8 cellular contexts compared by ENCODE assay signal in the genomic region with DNA sequence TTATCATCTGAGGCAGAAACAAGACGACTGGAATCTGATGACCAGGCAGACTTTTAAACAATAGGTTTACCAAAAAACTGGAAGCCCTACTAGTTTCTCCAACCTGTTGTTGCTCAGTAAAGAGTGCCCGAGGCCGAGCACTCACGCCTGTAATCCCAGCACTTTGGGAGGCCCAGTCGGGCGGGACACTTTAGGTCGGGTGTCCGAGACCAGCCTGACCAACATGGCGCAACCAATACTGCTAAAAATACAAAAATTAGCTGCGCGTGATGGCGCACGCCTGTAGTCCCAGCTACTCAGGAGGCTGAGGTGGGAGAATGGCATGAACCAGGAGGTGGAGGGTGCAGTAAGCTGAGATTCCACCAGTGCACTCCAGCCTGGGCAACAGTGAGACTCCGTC. TPM values are rescaled to one million over a fixed set of nuclear protein-coding genes. Genes with fewer than 3 reads are reported as not detected.
DNase-seq lines count a peak whose midpoint lies in the region; ATAC-seq, FAIRE-seq and TF ChIP-seq lines count a peak whose summit lies in the region.

No MANE protein-coding gene starts in this region.

- H3K9ac ChIP-seq in astrocyte (ENCODE audit: low read length) = peak overlapping the region; percentile 92
- peak overlapping the region; percentile 95 for H3K9ac ChIP-seq in HepG2 (ENCODE audit: insufficient read depth, low read depth, low read length)

- no peak for TF ChIP-seq POLR2A in HepG2 (IDR thresholded peaks at IDR 0.05; ENCODE audit: insufficient read depth in 1 of 2, low read depth in 2 of 2, low read length in 2 of 2)

- CTCF ChIA-PET in activated naive CD4-positive, alpha-beta T cell treated with anti-CD3 and anti-CD28 coated beads for 36 hours (lab: Charles Lee) = interaction anchor here (1.1 kb wide), 1 partner anchor 263 kb away, joined by 6 read pairs; a partner anchor contains a TSS
- CTCF ChIA-PET in HepG2 (lab: Yijun Ruan, JAX; ENCODE audit: low intra/inter-chr PET ratio, low total read pairs) = no interaction called here

- H2AFZ ChIP-seq in astrocyte (ENCODE audit: low read depth, low read length) (no peak overlapping the region), HepG2 (ENCODE audit: low read length) (no peak overlapping the region)

- H3K27me3 Mint-ChIP-seq in activated naive CD4-positive, alpha-beta T cell treated with anti-CD3 and anti-CD28 coated beads for 36 hours (ENCODE audit: low read depth) = no peaks in the 10 kb centered on the region
- H3K27me3 Mint-ChIP-seq in astrocyte (ENCODE audit: low read depth, unreplicated experiment) = no peaks in the 10 kb centered on the region
- peaks cover 3% of the 10 kb centered on the region for H3K27me3 Mint-ChIP-seq in type B pancreatic cell

- no peak for TF ChIP-seq RAD21 in HepG2 (CRISPR knock-in tag; IDR thresholded peaks at IDR 0.05)

- 0 out of 3 replicates have a peak, but pooled peaks have one; percentile 4 for ATAC-seq in HepG2
- no peak for ATAC-seq in HG02938 (IDR thresholded peaks at IDR 0.05; ENCODE audit: unreplicated experiment)
- ATAC-seq in HG03378 (IDR thresholded peaks at IDR 0.05; ENCODE audit: unreplicated experiment) = no peak

- DNase-seq in activated naive CD4-positive, alpha-beta T cell treated with anti-CD3 and anti-CD28 coated beads for 36 hours = no peak
- no peak for DNase-seq in activated naive CD4-positive, alpha-beta T cell treated with Interleukin-2 at 50 U/mL for 16 hours
- DNase-seq in astrocyte (ENCODE audit: low read depth) (no peak), HepG2 (ENCODE audit: low spot score) (no peak), type B pancreatic cell (ENCODE audit: extremely low spot score, unreplicated experiment) (no peak), DMS114 treated with DMSO at 0.1 percent for 48 hours (lab: John Stamatoyannopoulos, UW; ENCODE audit: unreplicated experiment) (no peak)

- H3K27ac Mint-ChIP-seq in activated naive CD4-positive, alpha-beta T cell treated with anti-CD3 and anti-CD28 coated beads for 36 hours = peak overlapping the region; percentile 98
- peak overlapping the region; percentile 98 for H3K27ac Mint-ChIP-seq in astrocyte (ENCODE audit: unreplicated experiment)
- peak overlapping the region; percentile 99 for H3K27ac Mint-ChIP-seq in type B pancreatic cell

- no peaks in the 10 kb centered on the region for H3K9me3 ChIP-seq in astrocyte (ENCODE audit: insufficient read depth, low read depth, low read length)
- no peaks in the 10 kb centered on the region for H3K9me3 ChIP-seq in HepG2 (ENCODE audit: low read length)

- peak overlapping the region; percentile 95 for H3K4me2 ChIP-seq in astrocyte (ENCODE audit: low read length)
- peak overlapping the region; percentile 99 for H3K4me2 ChIP-seq in HepG2 (ENCODE audit: low read depth, low read length)

- H3K4me1 ChIP-seq in astrocyte (ENCODE audit: insufficient read depth, low read length) = peaks cover 11% of the 10 kb centered on the region
- H3K4me1 ChIP-seq in HepG2 (ENCODE audit: insufficient read depth, low read length) = peaks cover 33% of the 10 kb centered on the region

- no TSS peak for BruUV-seq in HepG2 (replicated peaks; lab: Mats Ljungman, UMichigan)

- FAIRE-seq in astrocyte (lab: Jason Lieb, UNC) = no peak
- FAIRE-seq in HepG2 (lab: Jason Lieb, UNC) = no peak

- WGBS in HepG2 (ENCODE audit: low lambda C conversion rate) = 59% methylated on average over 12 of the region's 14 CpGs

- H3K36me3 ChIP-seq in astrocyte (ENCODE audit: insufficient read depth, low read length) (no peaks in the 10 kb centered on the region), HepG2 (replicated peaks in 1 of 2; ENCODE audit: control insufficient read depth in 1 of 2, insufficient read depth in 2 of 2, low read length in 2 of 2) (peaks cover 1 to 2% of the 10 kb centered on the region in 2 experiments; a peak in 2 of 5 replicates)

- POLR2A ChIA-PET in HepG2 (lab: Yijun Ruan, JAX) = interaction anchor here (0.6 to 2.7 kb wide), 11 partner anchors 23 to 262 kb away, joined by 3 to 48 read pairs (median 5); a partner anchor contains a TSS

- peak overlapping the region; percentile 85 for H3K4me3 ChIP-seq in astrocyte (ENCODE audit: insufficient read depth, low read depth, low read length)
- H3K4me3 ChIP-seq in HepG2 (replicated peaks in 1 of 3; ENCODE audit: insufficient read depth in 1 of 3, low read depth in 2 of 3, low read length in 3 of 3) = peak overlapping the region; percentile 61 to 81 (median 81)

- H4K20me1 ChIP-seq in astrocyte (ENCODE audit: insufficient read depth, low read length) (no peaks in the 10 kb centered on the region), HepG2 (ENCODE audit: insufficient read depth, low read length) (no peaks in the 10 kb centered on the region)

- intact Hi-C loops in activated naive CD4-positive, alpha-beta T cell treated with anti-CD3 and anti-CD28 coated beads for 36 hours (cut with micrococcal nuclease) = loop anchor here (1.0 to 5.0 kb wide), 14 partner anchors 11 to 1168 kb away; a partner anchor contains a TSS
- intact Hi-C loops in HepG2 (cut with micrococcal nuclease; ENCODE audit: unreplicated experiment) = loop anchor here (2.0 kb wide), 1 partner anchor 94 kb away; no protein-coding TSS in a partner anchor

- peaks cover 23% of the 10 kb centered on the region for H3K36me3 Mint-ChIP-seq in activated naive CD4-positive, alpha-beta T cell treated with anti-CD3 and anti-CD28 coated beads for 36 hours (ENCODE audit: low read depth)
- no peaks in the 10 kb centered on the region for H3K36me3 Mint-ChIP-seq in astrocyte (ENCODE audit: low read depth, unreplicated experiment)
- peaks cover 14% of the 10 kb centered on the region for H3K36me3 Mint-ChIP-seq in type B pancreatic cell

- no peak for TF ChIP-seq CTCF in astrocyte (IDR thresholded peaks at IDR 0.05; ENCODE audit: insufficient read depth, low read depth, low read length)
- TF ChIP-seq CTCF in HepG2 (CRISPR knock-in tag; IDR thresholded peaks at IDR 0.05) = no peak
- no peak for TF ChIP-seq CTCF in type B pancreatic cell (conservative IDR thresholded peaks at IDR 0.05)

- peak overlapping the region; percentile 93 for H3K27ac ChIP-seq in astrocyte (ENCODE audit: low read depth, low read length)
- H3K27ac ChIP-seq in HepG2 (ENCODE audit: extremely low read length, insufficient read depth, low read length) = peak overlapping the region; percentile 89

- peaks cover 48% of the 10 kb centered on the region for H3K4me1 Mint-ChIP-seq in activated naive CD4-positive, alpha-beta T cell treated with anti-CD3 and anti-CD28 coated beads for 36 hours (ENCODE audit: low read depth)
- H3K4me1 Mint-ChIP-seq in astrocyte (ENCODE audit: low read depth, unreplicated experiment) (peaks cover 16% of the 10 kb centered on the region), type B pancreatic cell (ENCODE audit: unreplicated experiment) (peaks cover 25% of the 10 kb centered on the region)

- H3K27me3 ChIP-seq in astrocyte (ENCODE audit: insufficient read depth, low read length) (no peaks in the 10 kb centered on the region), HepG2 (ENCODE audit: control insufficient read depth in 1 of 2, insufficient read depth in 2 of 2, low read length in 2 of 2) (no peaks in the 10 kb centered on the region; a peak in 1 of 5 replicates)

- no peaks in the 10 kb centered on the region for H3K9me3 Mint-ChIP-seq in activated naive CD4-positive, alpha-beta T cell treated with anti-CD3 and anti-CD28 coated beads for 36 hours
- no peaks in the 10 kb centered on the region for H3K9me3 Mint-ChIP-seq in astrocyte (ENCODE audit: unreplicated experiment)
- H3K9me3 Mint-ChIP-seq in type B pancreatic cell = no peaks in the 10 kb centered on the region

- H3K79me2 ChIP-seq in astrocyte (ENCODE audit: insufficient read depth, low read length) (peaks cover 50% of the 10 kb centered on the region), HepG2 (ENCODE audit: insufficient read depth, low read length) (peaks cover 35% of the 10 kb centered on the region)

- TF ChIP-seq EP300 in HepG2 (IDR thresholded peaks at IDR 0.05; ENCODE audit: low read depth in 2 of 2, low read length in 2 of 2) (no peak), HepG2 (CRISPR knock-in tag; IDR thresholded peaks at IDR 0.05; ENCODE audit: borderline replicate concordance) (no peak)

- peak overlapping the region; percentile 95 for H3K4me3 Mint-ChIP-seq in activated naive CD4-positive, alpha-beta T cell treated with anti-CD3 and anti-CD28 coated beads for 36 hours
- H3K4me3 Mint-ChIP-seq in astrocyte (ENCODE audit: unreplicated experiment) = peak overlapping the region; percentile 91
- H3K4me3 Mint-ChIP-seq in type B pancreatic cell = peak overlapping the region; percentile 99

- in situ Hi-C loops in HepG2 (cut with HindIII; ENCODE audit: extremely low pct_ligation_motif_present, low pct_unique_long_range_greater_than_20kb) = no loop called here

RNA-seq across cellular contexts. Expression of a gene that starts 1.1 kb away (rescaled TPM):
- 1 to 10 TPM; 2.3 to 2.9 TPM for total RNA-seq in activated naive CD4-positive, alpha-beta T cell treated with anti-CD3 and anti-CD28 coated beads for 36 hours
- total RNA-seq in astrocyte = 3.9 and 4.0 TPM in 2 replicates
- total RNA-seq in HepG2 (2016; rRNA removed; fragmentation: Illumina TruSeq; extraction: Trizol) = 3.6 and 4.5 TPM in 2 replicates
- 1.1 and 1.2 TPM in 2 replicates for total RNA-seq in HepG2 (2016; cell fraction: cytosol; rRNA removed; fragmentation: Illumina TruSeq; extraction: Trizol; ENCODE audit: low read depth)
- 3.5 and 5.6 TPM in 2 replicates for total RNA-seq in HepG2 (2016; cell fraction: insoluble cytoplasmic fraction; rRNA removed; fragmentation: Illumina TruSeq; extraction: Trizol)
- total RNA-seq in HepG2 (2016; cell fraction: membrane; rRNA removed; fragmentation: Illumina TruSeq; extraction: Trizol) = 2.8 and 3.6 TPM in 2 replicates
- 4.0 TPM in 2 replicates for total RNA-seq in HepG2 (2016; cell fraction: nucleus; rRNA removed; fragmentation: Illumina TruSeq; extraction: Trizol)
- polyA plus RNA-seq in HepG2 (2011; rRNA removed) = 2.2 and 2.5 TPM in 2 replicates
- polyA plus RNA-seq in HepG2 (2011; cell fraction: cytosol; rRNA removed) = 0.94 and 1.8 TPM in 2 replicates
- 1.3 and 2.0 TPM in 2 replicates for polyA plus RNA-seq in HepG2 (2011; cell fraction: nucleus; rRNA removed)
- 1.6 and 2.3 TPM in 2 replicates for polyA plus RNA-seq in HepG2 (2012)
- polyA plus RNA-seq in HepG2 (2016; cell fraction: cytosol; fragmentation: Illumina TruSeq; extraction: Trizol; ENCODE audit: low read depth) = 0.49 and 0.52 TPM in 2 replicates
- polyA plus RNA-seq in HepG2 (2016; cell fraction: insoluble cytoplasmic fraction; fragmentation: Illumina TruSeq; extraction: Trizol; ENCODE audit: low read depth) = 3.5 and 4.0 TPM in 2 replicates
- polyA plus RNA-seq in HepG2 (2016; cell fraction: membrane; fragmentation: Illumina TruSeq; extraction: Trizol; ENCODE audit: low read depth) = 1.4 and 1.5 TPM in 2 replicates
- polyA plus RNA-seq in HepG2 (2016; cell fraction: nucleus; fragmentation: Illumina TruSeq; extraction: Trizol; ENCODE audit: insufficient read depth, low read depth) = 3.7 and 4.4 TPM in 2 replicates
- polyA minus RNA-seq in HepG2 (2011; rRNA and poly(A)+ RNA removed; ENCODE audit: low replicate concordance) = 1.7 and 3.5 TPM in 2 replicates
- 1.1 and 1.4 TPM in 2 replicates for polyA minus RNA-seq in HepG2 (2011; cell fraction: cytosol; rRNA and poly(A)+ RNA removed)
- polyA minus RNA-seq in HepG2 (2011; cell fraction: nucleus; rRNA and poly(A)+ RNA removed) = 5.9 and 8.2 TPM in 2 replicates
- 6.2 and 8.2 TPM in 2 replicates for total RNA-seq in type B pancreatic cell (ENCODE audit: low replicate concordance)

RNA-seq across cellular contexts. Expression of a gene that starts 33.0 kb away (rescaled TPM):
- total RNA-seq in activated naive CD4-positive, alpha-beta T cell treated with anti-CD3 and anti-CD28 coated beads for 36 hours = 100 to 1,000 TPM; 111 to 112 TPM
- total RNA-seq in astrocyte (65.1 and 72.2 TPM in 2 replicates), HepG2 (2016; rRNA removed; fragmentation: Illumina TruSeq; extraction: Trizol) (115 and 131 TPM in 2 replicates), type B pancreatic cell (ENCODE audit: low replicate concordance) (68.8 and 230 TPM in 2 replicates)
- total RNA-seq in HepG2 (2016; cell fraction: cytosol; rRNA removed; fragmentation: Illumina TruSeq; extraction: Trizol; ENCODE audit: low read depth) = 18.3 and 23.7 TPM in 2 replicates
- total RNA-seq in HepG2 (2016; cell fraction: insoluble cytoplasmic fraction; rRNA removed; fragmentation: Illumina TruSeq; extraction: Trizol) = 118 and 149 TPM in 2 replicates
- 29.2 and 29.7 TPM in 2 replicates for total RNA-seq in HepG2 (2016; cell fraction: membrane; rRNA removed; fragmentation: Illumina TruSeq; extraction: Trizol)
- total RNA-seq in HepG2 (2016; cell fraction: nucleus; rRNA removed; fragmentation: Illumina TruSeq; extraction: Trizol) = 44.8 and 51.6 TPM in 2 replicates
- 141 and 155 TPM in 2 replicates for polyA plus RNA-seq in HepG2 (2011; rRNA removed)
- polyA plus RNA-seq in HepG2 (2011; cell fraction: cytosol; rRNA removed) = 81.9 and 104 TPM in 2 replicates
- polyA plus RNA-seq in HepG2 (2011; cell fraction: nucleus; rRNA removed) = 33.6 and 34.6 TPM in 2 replicates
- 197 and 266 TPM in 2 replicates for polyA plus RNA-seq in HepG2 (2012)
- 34.9 and 38.9 TPM in 2 replicates for polyA plus RNA-seq in HepG2 (2016; cell fraction: cytosol; fragmentation: Illumina TruSeq; extraction: Trizol; ENCODE audit: low read depth)
- 167 and 187 TPM in 2 replicates for polyA plus RNA-seq in HepG2 (2016; cell fraction: insoluble cytoplasmic fraction; fragmentation: Illumina TruSeq; extraction: Trizol; ENCODE audit: low read depth)
- 30.9 and 35.6 TPM in 2 replicates for polyA plus RNA-seq in HepG2 (2016; cell fraction: membrane; fragmentation: Illumina TruSeq; extraction: Trizol; ENCODE audit: low read depth)
- 93.4 and 95.0 TPM in 2 replicates for polyA plus RNA-seq in HepG2 (2016; cell fraction: nucleus; fragmentation: Illumina TruSeq; extraction: Trizol; ENCODE audit: insufficient read depth, low read depth)
- 11.7 and 21.1 TPM in 2 replicates for polyA minus RNA-seq in HepG2 (2011; rRNA and poly(A)+ RNA removed; ENCODE audit: low replicate concordance)
- polyA minus RNA-seq in HepG2 (2011; cell fraction: cytosol; rRNA and poly(A)+ RNA removed) = 29.6 and 36.6 TPM in 2 replicates
- 70.0 and 72.2 TPM in 2 replicates for polyA minus RNA-seq in HepG2 (2011; cell fraction: nucleus; rRNA and poly(A)+ RNA removed)

RNA-seq across cellular contexts. Expression of a gene that starts 33.9 kb away (rescaled TPM):
- 10 to 100 TPM; 90.5 to 96.1 TPM for total RNA-seq in activated naive CD4-positive, alpha-beta T cell treated with anti-CD3 and anti-CD28 coated beads for 36 hours
- total RNA-seq in astrocyte (43.2 and 46.6 TPM in 2 replicates), HepG2 (2016; rRNA removed; fragmentation: Illumina TruSeq; extraction: Trizol) (152 and 233 TPM in 2 replicates), type B pancreatic cell (ENCODE audit: low replicate concordance) (39.8 and 44.9 TPM in 2 replicates)
- total RNA-seq in HepG2 (2016; cell fraction: cytosol; rRNA removed; fragmentation: Illumina TruSeq; extraction: Trizol; ENCODE audit: low read depth) = 96.3 and 103 TPM in 2 replicates
- total RNA-seq in HepG2 (2016; cell fraction: insoluble cytoplasmic fraction; rRNA removed; fragmentation: Illumina TruSeq; extraction: Trizol) = 150 and 251 TPM in 2 replicates
- 93.8 and 116 TPM in 2 replicates for total RNA-seq in HepG2 (2016; cell fraction: membrane; rRNA removed; fragmentation: Illumina TruSeq; extraction: Trizol)
- 55.1 and 57.7 TPM in 2 replicates for total RNA-seq in HepG2 (2016; cell fraction: nucleus; rRNA removed; fragmentation: Illumina TruSeq; extraction: Trizol)
- 16.2 and 20.0 TPM in 2 replicates for polyA plus RNA-seq in HepG2 (2011; rRNA removed)
- 10.9 and 12.5 TPM in 2 replicates for polyA plus RNA-seq in HepG2 (2011; cell fraction: cytosol; rRNA removed)
- 7.9 and 12.8 TPM in 2 replicates for polyA plus RNA-seq in HepG2 (2011; cell fraction: nucleus; rRNA removed)
- polyA plus RNA-seq in HepG2 (2012) = 65.6 and 98.8 TPM in 2 replicates
- 99.1 and 102 TPM in 2 replicates for polyA plus RNA-seq in HepG2 (2016; cell fraction: cytosol; fragmentation: Illumina TruSeq; extraction: Trizol; ENCODE audit: low read depth)
- polyA plus RNA-seq in HepG2 (2016; cell fraction: insoluble cytoplasmic fraction; fragmentation: Illumina TruSeq; extraction: Trizol; ENCODE audit: low read depth) = 274 and 298 TPM in 2 replicates
- 96.2 and 118 TPM in 2 replicates for polyA plus RNA-seq in HepG2 (2016; cell fraction: membrane; fragmentation: Illumina TruSeq; extraction: Trizol; ENCODE audit: low read depth)
- polyA plus RNA-seq in HepG2 (2016; cell fraction: nucleus; fragmentation: Illumina TruSeq; extraction: Trizol; ENCODE audit: insufficient read depth, low read depth) = 116 and 117 TPM in 2 replicates
- 3.6 and 4.8 TPM in 2 replicates for polyA minus RNA-seq in HepG2 (2011; rRNA and poly(A)+ RNA removed; ENCODE audit: low replicate concordance)
- 18.9 and 22.0 TPM in 2 replicates for polyA minus RNA-seq in HepG2 (2011; cell fraction: cytosol; rRNA and poly(A)+ RNA removed)
- polyA minus RNA-seq in HepG2 (2011; cell fraction: nucleus; rRNA and poly(A)+ RNA removed) = 23.4 and 27.4 TPM in 2 replicates
